In genomic region chr12:95787274-95787814, GRCh38 we compare ENCODE assay signal across 18 cellular contexts. TPM values are rescaled to one million over a fixed set of nuclear protein-coding genes. Genes with fewer than 3 reads are reported as not detected.
A peak's percentile ranks its signal among the peaks of the same experiment; 100 is the strongest.
DNase-seq lines count a peak whose midpoint lies in the region; ATAC-seq and TF ChIP-seq lines count a peak whose summit lies in the region.
"Had no signal": no experiment of that assay in that cellular context is flagged by ENCODE, and none has a peak within 500 bp of the region (broad histone marks: within the 10 kb centered on the region; RNA-seq: fewer than 3 reads in every experiment).

No MANE protein-coding gene starts in this region.

- H3K4me3 ChIP-seq in breast epithelium: peak overlapping the region in 2 of 3 donors; percentile 2 to 48
- H3K4me3 ChIP-seq: K562, Peyer's patch had no signal

- POLR2A ChIA-PET in MCF 10A (lab: Yijun Ruan, JAX): interaction anchor here (3.6 to 3.9 kb wide), 2 partner anchors 14 to 18 kb away, joined by 18 to 25 read pairs; no protein-coding TSS in a partner anchor

- no peaks in the 10 kb centered on the region for H3K9me3 Mint-ChIP-seq in MCF 10A (ENCODE audit: unreplicated experiment)
- H3K9me3 Mint-ChIP-seq in brain: no peaks in the 10 kb centered on the region

- H3K27me3 ChIP-seq in breast epithelium: no peaks in the 10 kb centered on the region
- H3K27me3 ChIP-seq: Peyer's patch had no signal

- H3K27ac ChIP-seq in breast epithelium: peak overlapping the region in 1 of 2 donors; percentile 98
- H3K27ac ChIP-seq: C4-2B, Peyer's patch had no signal

- TF ChIP-seq CTCF in breast epithelium (IDR thresholded peaks at IDR 0.05): no peak
- TF ChIP-seq CTCF in MCF 10A (IDR thresholded peaks at IDR 0.05; ENCODE audit: unreplicated experiment): no peak
- no peak for TF ChIP-seq CTCF in brain (conservative IDR thresholded peaks at IDR 0.05)

- no peaks in the 10 kb centered on the region for H3K36me3 ChIP-seq in breast epithelium
- H3K36me3 ChIP-seq: Peyer's patch had no signal

- ATAC-seq in HG03520 (IDR thresholded peaks at IDR 0.05; ENCODE audit: unreplicated experiment): no peak
- ATAC-seq: K562 had no signal

- H3K27ac Mint-ChIP-seq in MCF 10A (ENCODE audit: low read depth, unreplicated experiment) (no peak overlapping the region), brain (no peak overlapping the region)

- H3K4me1 ChIP-seq in breast epithelium: peaks cover 0 to 7% of the 10 kb centered on the region in 2 donors

- intact Hi-C loops in breast epithelium (cut with DNase I; ENCODE audit: low total_unique reads): no loop called here
- intact Hi-C loops in MCF 10A (cut with micrococcal nuclease): no loop called here

- TF ChIP-seq POLR2A in breast epithelium (IDR thresholded peaks at IDR 0.05): no peak

- H3K4me3 Mint-ChIP-seq in MCF 10A (ENCODE audit: unreplicated experiment) (no peak overlapping the region), brain (peak overlapping the region in 3 of 5 experiments; percentile 48 to 80 (median 55))

- no peaks in the 10 kb centered on the region for H3K9me3 ChIP-seq in breast epithelium
- H3K9me3 ChIP-seq: Peyer's patch had no signal

- CTCF ChIA-PET in MCF 10A (lab: Yijun Ruan, JAX): interaction anchor here (0.5 to 1.7 kb wide), 3 partner anchors 23 to 212 kb away, joined by 3 to 4 read pairs (median 3); no protein-coding TSS in a partner anchor

- H3K4me1 Mint-ChIP-seq in MCF 10A (ENCODE audit: insufficient read depth, unreplicated experiment): no peaks in the 10 kb centered on the region
- H3K4me1 Mint-ChIP-seq in brain: peaks cover 67% of the 10 kb centered on the region

- DNase-seq in breast epithelium (ENCODE audit: low spot score in 2 of 2) (no peak), MCF 10A (ENCODE audit: unreplicated experiment) (no peak), lung microvascular endothelial cell (ENCODE audit: low read depth in 2 of 2) (peak; percentile 37 to 54), SHP77 (lab: John Stamatoyannopoulos, UW) (no peak), NCI-H69 (lab: John Stamatoyannopoulos, UW) (no peak), SKM-1 treated with dmso at 0.1 percent for 144 hours (lab: John Stamatoyannopoulos, UW; ENCODE audit: unreplicated experiment) (no peak)
- DNase-seq: DMS 273 treated with DMSO at 0.1 percent for 48 hours, HCEC 1CT, NCI-H1417 treated with DMSO at 0.1 percent for 48 hours, NCI-H1930, NCI-H446, NCI-H774, Peyer's patch, SHP77 treated with DMSO at 0.1 percent for 48 hours had no signal

- no TSS peak for BruUV-seq in MCF 10A (replicated peaks; lab: Mats Ljungman, UMichigan)

- H3K36me3 Mint-ChIP-seq in MCF 10A (ENCODE audit: insufficient read depth, unreplicated experiment): peaks cover 11% of the 10 kb centered on the region
- H3K36me3 Mint-ChIP-seq in brain: peaks cover 6% of the 10 kb centered on the region

- H3K27me3 Mint-ChIP-seq in MCF 10A (ENCODE audit: insufficient read depth, unreplicated experiment) (no peaks in the 10 kb centered on the region), brain (peaks cover 24% of the 10 kb centered on the region)

RNA-seq across cellular contexts. Expression of gene NTN4, which starts 3.2 kb away (rescaled TPM):
- 100 to 1,000 TPM in 2 of 3 donors, 10 to 100 TPM in 1; 27.4 to 188 (median 110) TPM for total RNA-seq in breast epithelium
- total RNA-seq in MCF 10A (2022): 53.0 and 96.4 TPM in 2 replicates
- 2.6 TPM for polyA plus RNA-seq in brain (ENCODE audit: insufficient read depth, low read depth, low replicate concordance)
- 216 and 678 TPM in 2 replicates for total RNA-seq in lung microvascular endothelial cell
- polyA plus RNA-seq: K562 had no signal

Comparison
In these comparisons a context has a peak if more than half of its experiments do, and no peak if none do; other contexts are left out.
1. DNase-seq: peak in lung microvascular endothelial cell (2 of 2); none in breast epithelium (0 of 2), MCF 10A (single experiment), SHP77 (0 of 2), NCI-H69 (single experiment) and SKM-1 treated with dmso at 0.1 percent for 144 hours (single experiment).